In genomic region chr2:134198006-134198634, GRCh38 we compare ENCODE assay signal across 1 cellular context.
TF ChIP-seq lines count a peak whose summit lies in the region.

No MANE protein-coding gene starts in this region.

TF ChIP-seq in K562, 482 proteins besides CTCF, POLR2A, EP300 and RAD21 (continued from another document):
- TF ChIP-seq, protein P1, sequence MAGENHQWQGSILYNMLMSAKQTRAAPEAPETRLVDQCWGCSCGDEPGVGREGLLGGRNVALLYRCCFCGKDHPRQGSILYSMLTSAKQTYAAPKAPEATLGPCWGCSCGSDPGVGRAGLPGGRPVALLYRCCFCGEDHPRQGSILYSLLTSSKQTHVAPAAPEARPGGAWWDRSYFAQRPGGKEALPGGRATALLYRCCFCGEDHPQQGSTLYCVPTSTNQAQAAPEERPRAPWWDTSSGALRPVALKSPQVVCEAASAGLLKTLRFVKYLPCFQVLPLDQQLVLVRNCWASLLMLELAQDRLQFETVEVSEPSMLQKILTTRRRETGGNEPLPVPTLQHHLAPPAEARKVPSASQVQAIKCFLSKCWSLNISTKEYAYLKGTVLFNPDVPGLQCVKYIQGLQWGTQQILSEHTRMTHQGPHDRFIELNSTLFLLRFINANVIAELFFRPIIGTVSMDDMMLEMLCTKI (IDR thresholded peaks at IDR 0.05; ENCODE audit: partially characterized antibody), result no peak
- TF ChIP-seq EHMT2 (IDR thresholded peaks at IDR 0.05) (no peak), ZNF124 (CRISPR knock-in tag; IDR thresholded peaks at IDR 0.05) (no peak), ZNF586 (CRISPR knock-in tag; conservative IDR thresholded peaks at IDR 0.05) (no peak), BRD9 (IDR thresholded peaks at IDR 0.05; ENCODE audit: low read depth, partially characterized antibody) (no peak), RBM15 (IDR thresholded peaks at IDR 0.05; ENCODE audit: insufficient read depth, low read length) (no peak), MCM2 (IDR thresholded peaks at IDR 0.05; ENCODE audit: low read depth) (no peak), KDM4B (IDR thresholded peaks at IDR 0.05; ENCODE audit: borderline replicate concordance in 2 of 2, low read depth in 1 of 2) (no peak)
- TF ChIP-seq, protein P2, sequence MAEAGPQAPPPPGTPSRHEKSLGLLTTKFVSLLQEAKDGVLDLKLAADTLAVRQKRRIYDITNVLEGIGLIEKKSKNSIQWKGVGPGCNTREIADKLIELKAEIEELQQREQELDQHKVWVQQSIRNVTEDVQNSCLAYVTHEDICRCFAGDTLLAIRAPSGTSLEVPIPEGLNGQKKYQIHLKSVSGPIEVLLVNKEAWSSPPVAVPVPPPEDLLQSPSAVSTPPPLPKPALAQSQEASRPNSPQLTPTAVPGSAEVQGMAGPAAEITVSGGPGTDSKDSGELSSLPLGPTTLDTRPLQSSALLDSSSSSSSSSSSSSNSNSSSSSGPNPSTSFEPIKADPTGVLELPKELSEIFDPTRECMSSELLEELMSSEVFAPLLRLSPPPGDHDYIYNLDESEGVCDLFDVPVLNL (CRISPR knock-in tag; IDR thresholded peaks at IDR 0.05; ENCODE audit: low read depth), result no peak
- TF ChIP-seq, protein P3, sequence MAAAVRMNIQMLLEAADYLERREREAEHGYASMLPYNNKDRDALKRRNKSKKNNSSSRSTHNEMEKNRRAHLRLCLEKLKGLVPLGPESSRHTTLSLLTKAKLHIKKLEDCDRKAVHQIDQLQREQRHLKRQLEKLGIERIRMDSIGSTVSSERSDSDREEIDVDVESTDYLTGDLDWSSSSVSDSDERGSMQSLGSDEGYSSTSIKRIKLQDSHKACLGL (CRISPR knock-in tag; IDR thresholded peaks at IDR 0.05; ENCODE audit: borderline replicate concordance, poor library complexity, severe bottlenecking), result no peak
- TF ChIP-seq, protein P4, sequence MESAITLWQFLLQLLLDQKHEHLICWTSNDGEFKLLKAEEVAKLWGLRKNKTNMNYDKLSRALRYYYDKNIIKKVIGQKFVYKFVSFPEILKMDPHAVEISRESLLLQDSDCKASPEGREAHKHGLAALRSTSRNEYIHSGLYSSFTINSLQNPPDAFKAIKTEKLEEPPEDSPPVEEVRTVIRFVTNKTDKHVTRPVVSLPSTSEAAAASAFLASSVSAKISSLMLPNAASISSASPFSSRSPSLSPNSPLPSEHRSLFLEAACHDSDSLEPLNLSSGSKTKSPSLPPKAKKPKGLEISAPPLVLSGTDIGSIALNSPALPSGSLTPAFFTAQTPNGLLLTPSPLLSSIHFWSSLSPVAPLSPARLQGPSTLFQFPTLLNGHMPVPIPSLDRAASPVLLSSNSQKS (CRISPR knock-in tag; IDR thresholded peaks at IDR 0.05), result no peak
TF ChIP-seq in K562: peak in this region for 0.
